Comparison of ENCODE assay signal across 22 cellular contexts in genomic region chr20:39452583-39453193, GRCh38.
"Had no signal": no experiment of that assay in that cellular context is flagged by ENCODE, and none has a peak within 500 bp of the region (broad histone marks: within the 10 kb centered on the region; RNA-seq: fewer than 3 reads in every experiment).

No MANE protein-coding gene starts in this region.

- H3K36me3 Mint-ChIP-seq: memory B cell, mesothelial cell of epicardium, natural killer cell had no signal

- H3K9me3 ChIP-seq: esophagus muscularis mucosa, gastrocnemius medialis, lower lobe of right lung, pancreas, tibial artery, upper lobe of left lung, uterus had no signal

- H3K4me1 ChIP-seq: esophagus muscularis mucosa, gastrocnemius medialis, lower lobe of right lung, pancreas, tibial artery, upper lobe of left lung, uterus had no signal

- H3K27ac Mint-ChIP-seq: effector memory CD8-positive, alpha-beta T cell; memory B cell; mesothelial cell of epicardium; natural killer cell; progenitor cell of endocrine pancreas; stimulated activated naive CD8-positive, alpha-beta T cell treated with anti-CD3 and anti-CD28 coated beads, Interleukin-15, Interleukin-2, amounts not matched to agents 100 ng/mL and 50 ng/mL, for 24 hours had no signal

- H3K27me3 ChIP-seq: esophagus muscularis mucosa, gastrocnemius medialis, tibial artery, upper lobe of left lung, uterus had no signal

- ATAC-seq: effector memory CD8-positive, alpha-beta T cell; gastrocnemius medialis; left lobe of liver; lower lobe of right lung; natural killer cell; pancreas; right cardiac atrium had no signal

- H3K4me1 Mint-ChIP-seq: mesothelial cell of epicardium, natural killer cell had no signal

- H3K36me3 ChIP-seq: esophagus muscularis mucosa, gastrocnemius medialis, lower lobe of right lung, pancreas, tibial artery, upper lobe of left lung, uterus had no signal

- DNase-seq: effector memory CD8-positive, alpha-beta T cell; gastrocnemius medialis; islet precursor cell; lower lobe of right lung; natural killer cell; occipital lobe; pancreas; right cardiac atrium; small intestine; stimulated activated CD4-positive, alpha-beta T cell treated with anti-CD3 and anti-CD28 coated beads, Interleukin-12 subunit alpha, Interleukin-12 subunit beta, amount 100 ng/mL, for 4 hours; stimulated activated CD4-positive, alpha-beta T cell treated with anti-CD3 and anti-CD28 coated beads, Interleukin-2, amount 100 ng/mL, for 48 hours; tibial artery; upper lobe of left lung had no signal

- H3K4me3 ChIP-seq: esophagus muscularis mucosa, gastrocnemius medialis, lower lobe of right lung, pancreas, tibial artery, upper lobe of left lung, uterus had no signal

- H3K4me3 Mint-ChIP-seq: effector memory CD8-positive, alpha-beta T cell; memory B cell; mesothelial cell of epicardium; natural killer cell; neural crest cell; stimulated activated naive CD8-positive, alpha-beta T cell treated with anti-CD3 and anti-CD28 coated beads, Interleukin-15, Interleukin-2, amounts not matched to agents 100 ng/mL and 50 ng/mL, for 24 hours had no signal

- H3K9me3 Mint-ChIP-seq: memory B cell, mesothelial cell of epicardium, neural crest cell had no signal

- H3K27ac ChIP-seq: epithelial cell of prostate, esophagus muscularis mucosa, gastrocnemius medialis, lower lobe of right lung, pancreas, tibial artery, upper lobe of left lung, uterus had no signal
